Comparison of ENCODE assay signal across 8 cellular contexts in genomic region chr2:177296047-177296446, GRCh38. TPM values are rescaled to one million over a fixed set of nuclear protein-coding genes. Genes with fewer than 3 reads are reported as not detected.
A peak's percentile ranks its signal among the peaks of the same experiment; 100 is the strongest.
DNase-seq lines count a peak whose midpoint lies in the region; ATAC-seq and TF ChIP-seq lines count a peak whose summit lies in the region.

No MANE protein-coding gene starts in this region.

- no peak overlapping the region for H3K4me3 Mint-ChIP-seq in endothelial cell (ENCODE audit: unreplicated experiment)

- no peaks in the 10 kb centered on the region for H3K36me3 Mint-ChIP-seq in endothelial cell (ENCODE audit: low read depth, unreplicated experiment)

- no peaks in the 10 kb centered on the region for H3K27me3 Mint-ChIP-seq in endothelial cell (ENCODE audit: unreplicated experiment)

- DNase-seq in endothelial cell (ENCODE audit: low spot score) = no peak
- no peak for DNase-seq in ovary
- no peak for DNase-seq in stimulated activated CD4-positive, alpha-beta T cell treated with anti-CD3 and anti-CD28 coated beads, Interleukin-12 subunit alpha, Interleukin-12 subunit beta, amount 100 ng/mL, for 4 hours
- no peak for DNase-seq in cortex of kidney (lab: John Stamatoyannopoulos, UW)

- no peak overlapping the region for H3K9ac ChIP-seq in OCI-LY3 (ENCODE audit: low read length)

- peaks cover 6% of the 10 kb centered on the region for H3K4me1 Mint-ChIP-seq in endothelial cell (ENCODE audit: unreplicated experiment)

- intact Hi-C loops in ovary (cut with DNase I) = loop anchor here in 1 of 4 donors (5.0 kb wide), 1 partner anchor 34 kb away; the partner anchor contains the start of gene NFE2L2

- H3K9me3 ChIP-seq in OCI-LY3 (ENCODE audit: insufficient read depth, low read length) (no peaks in the 10 kb centered on the region), ovary (no peaks in the 10 kb centered on the region)

- TF ChIP-seq CTCF in 22Rv1 (IDR thresholded peaks at IDR 0.05) = peak; percentile 37
- peak; percentile 66 for TF ChIP-seq CTCF in OCI-LY3 (IDR thresholded peaks at IDR 0.05; ENCODE audit: low read depth, low read length)
- TF ChIP-seq CTCF in endothelial cell (IDR thresholded peaks at IDR 0.05; ENCODE audit: unreplicated experiment) = peak; percentile 53
- peak in 2 of 3 donors; percentile 29 to 40 for TF ChIP-seq CTCF in ovary (IDR thresholded peaks at IDR 0.05)

- H3K27me3 ChIP-seq in OCI-LY3 (ENCODE audit: low read depth, low read length) = peaks cover 12% of the 10 kb centered on the region
- H3K27me3 ChIP-seq in ovary = no peaks in the 10 kb centered on the region

- no peak overlapping the region for H3K27ac ChIP-seq in 22Rv1
- no peak overlapping the region for H3K27ac ChIP-seq in OCI-LY3 (ENCODE audit: low read length)
- H3K27ac ChIP-seq in ovary = peak overlapping the region in 1 of 2 donors; percentile 67

- ATAC-seq in GM18498 (IDR thresholded peaks at IDR 0.05; ENCODE audit: unreplicated experiment) = peak; percentile 67
- no peak for ATAC-seq in GM21390 (IDR thresholded peaks at IDR 0.05; ENCODE audit: unreplicated experiment)

- peak overlapping the region; percentile 34 for H3K4me3 ChIP-seq in OCI-LY3 (ENCODE audit: low read length)
- no peak overlapping the region for H3K4me3 ChIP-seq in ovary

- TF ChIP-seq EP300 in ovary (IDR thresholded peaks at IDR 0.05) = no peak

- H3K79me2 ChIP-seq in OCI-LY3 (ENCODE audit: low read length) = no peaks in the 10 kb centered on the region

- no peaks in the 10 kb centered on the region for H4K20me1 ChIP-seq in OCI-LY3 (ENCODE audit: insufficient read depth, low read length)

- 6 to 17% (median 6%) methylated on average over 3 of the region's 3 CpGs for WGBS in ovary, 3 donors

- H2AFZ ChIP-seq in OCI-LY3 (ENCODE audit: low read depth, low read length) = 0 out of 2 replicates have a peak overlapping the region, but pooled peaks have one; percentile 25

- H3K4me2 ChIP-seq in OCI-LY3 (ENCODE audit: low read length) = peak overlapping the region; percentile 52

- TF ChIP-seq POLR2A in ovary (IDR thresholded peaks at IDR 0.05) = no peak

- H3K36me3 ChIP-seq in OCI-LY3 (replicated peaks; ENCODE audit: low read depth, low read length) (no peaks in the 10 kb centered on the region), ovary (no peaks in the 10 kb centered on the region)

- H3K4me1 ChIP-seq in OCI-LY3 (ENCODE audit: low read length) = peaks cover 3% of the 10 kb centered on the region
- peaks cover 1% of the 10 kb centered on the region for H3K4me1 ChIP-seq in ovary (ENCODE audit: insufficient read depth)

- H3K27ac Mint-ChIP-seq in endothelial cell (ENCODE audit: unreplicated experiment) = no peak overlapping the region

- H3K9me3 Mint-ChIP-seq in endothelial cell (ENCODE audit: unreplicated experiment) = no peaks in the 10 kb centered on the region

RNA-seq across cellular contexts. Expression of gene NFE2L2, which starts 31.5 kb away (rescaled TPM):
- total RNA-seq in endothelial cell (ENCODE audit: unreplicated experiment) (50.6 TPM), ovary (100 to 1,000 TPM; 120 to 198 (median 157) TPM)
- 100 to 1,000 TPM; 128 to 131 TPM for polyA plus RNA-seq in ovary
